In the genomic region with DNA sequence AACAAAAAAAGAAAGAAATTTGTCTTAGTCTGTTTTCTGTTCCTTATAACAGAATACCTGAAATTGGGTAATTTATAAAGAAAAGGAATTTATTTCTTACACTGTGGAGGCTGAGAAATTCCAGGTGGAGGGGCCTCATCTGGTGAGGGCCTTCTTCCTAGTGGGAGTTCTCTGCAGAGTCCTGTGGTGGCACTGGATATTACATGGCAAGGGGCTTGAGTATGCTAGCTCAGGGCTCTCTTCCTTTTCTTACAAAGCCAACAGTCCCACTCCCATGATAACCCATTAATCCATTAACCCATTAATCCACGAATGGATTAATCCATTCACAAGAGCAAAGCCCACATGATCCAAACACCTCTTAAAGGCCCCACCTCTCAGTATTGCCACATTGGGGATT, we compare ENCODE assay signal across 15 cellular contexts. TPM values are rescaled to one million over a fixed set of nuclear protein-coding genes. Genes with fewer than 3 reads are reported as not detected.
A peak's percentile ranks its signal among the peaks of the same experiment; 100 is the strongest.
DNase-seq lines count a peak whose midpoint lies in the region; ATAC-seq and TF ChIP-seq lines count a peak whose summit lies in the region.
"Had no signal": no experiment of that assay in that cellular context is flagged by ENCODE, and none has a peak within 500 bp of the region (broad histone marks: within the 10 kb centered on the region; RNA-seq: fewer than 3 reads in every experiment).

No MANE protein-coding gene starts in this region.

- peaks cover 66% of the 10 kb centered on the region for H3K4me1 Mint-ChIP-seq in activated CD4-positive, alpha-beta T cell treated with anti-CD3 and anti-CD28 coated beads, Interleukin-2, amount 10 ng/mL, durations not matched to agents 24 days and 14 days
- H3K4me1 Mint-ChIP-seq in activated CD8-positive, alpha-beta T cell treated with anti-CD3 and anti-CD28 coated beads, Interleukin-2, amount 10 ng/mL, durations not matched to agents 7 days and 5 days (ENCODE audit: low read depth) = peaks cover 67% of the 10 kb centered on the region
- H3K4me1 Mint-ChIP-seq in neural crest cell = peaks cover 10% of the 10 kb centered on the region

- H3K27ac ChIP-seq in HEK293 (ENCODE audit: extremely low read depth, low read depth, low read length) (no peak overlapping the region), sigmoid colon (no peak overlapping the region)
- H3K27ac ChIP-seq: adrenal gland, foreskin keratinocyte had no signal

- TF ChIP-seq EP300 in sigmoid colon (IDR thresholded peaks at IDR 0.05) = no peak

- ATAC-seq in activated CD8-positive, alpha-beta T cell treated with anti-CD3 and anti-CD28 coated beads, Interleukin-2, amount 10 ng/mL, durations not matched to agents 7 days and 5 days = no peak
- ATAC-seq in GM18868 (IDR thresholded peaks at IDR 0.05; ENCODE audit: unreplicated experiment) = no peak
- no peak for ATAC-seq in HG02798 (IDR thresholded peaks at IDR 0.05; ENCODE audit: poor library complexity, unreplicated experiment)
- ATAC-seq: foreskin keratinocyte had no signal

- H3K27me3 Mint-ChIP-seq in activated CD4-positive, alpha-beta T cell treated with anti-CD3 and anti-CD28 coated beads, Interleukin-2, amount 10 ng/mL, durations not matched to agents 24 days and 14 days = peaks cover 2% of the 10 kb centered on the region
- no peaks in the 10 kb centered on the region for H3K27me3 Mint-ChIP-seq in activated CD8-positive, alpha-beta T cell treated with anti-CD3 and anti-CD28 coated beads, Interleukin-2, amount 10 ng/mL, durations not matched to agents 7 days and 5 days (ENCODE audit: low read depth)
- H3K27me3 Mint-ChIP-seq in neural crest cell (ENCODE audit: low read depth) = peaks cover 34% of the 10 kb centered on the region

- TF ChIP-seq CTCF in HEK293 (tag by site-specific recombination; IDR thresholded peaks at IDR 0.05) (no peak), neural crest cell (conservative IDR thresholded peaks at IDR 0.05) (no peak), sigmoid colon (IDR thresholded peaks at IDR 0.05) (no peak)

- CTCF ChIA-PET in HEK293 (lab: Yijun Ruan, JAX) = no interaction called here
- CTCF ChIA-PET in activated CD8-positive, alpha-beta T cell treated with anti-CD3 and anti-CD28 coated beads, Interleukin-2, amount 10 ng/mL, durations not matched to agents 7 days and 5 days (lab: Charles Lee) = interaction anchor here (1.3 kb wide), 1 partner anchor 10 kb away, joined by 3 read pairs; no protein-coding TSS in a partner anchor

- TF ChIP-seq POLR2A in sigmoid colon (IDR thresholded peaks at IDR 0.05) = no peak

- DNase-seq in activated CD4-positive, alpha-beta T cell treated with anti-CD3 and anti-CD28 coated beads, Interleukin-2, amount 10 ng/mL, durations not matched to agents 24 days and 14 days = peak; percentile 61
- no peak for DNase-seq in activated CD4-positive, alpha-beta T cell treated with anti-CD3 and anti-CD28 coated beads for 4 hours
- no peak for DNase-seq in activated CD8-positive, alpha-beta T cell treated with anti-CD3 and anti-CD28 coated beads, Interleukin-2, amount 10 ng/mL, durations not matched to agents 7 days and 5 days
- DNase-seq in neural crest cell (ENCODE audit: low read depth, low spot score) = no peak
- no peak for DNase-seq in sigmoid colon
- DNase-seq: ACHN; activated CD8-positive, alpha-beta memory T cell treated with anti-CD3 and anti-CD28 coated beads, Interleukin-2, amount 50 U/mL, for 4 hours; adrenal gland; foreskin keratinocyte; mesenchymal stem cell; NCI-H1436 treated with DMSO at 0.1 percent for 48 hours had no signal

- WGBS in sigmoid colon, 2 donors = 75 to 88% methylated on average over 1 of the region's 1 CpG

- H3K4me3 Mint-ChIP-seq in activated CD4-positive, alpha-beta T cell treated with anti-CD3 and anti-CD28 coated beads, Interleukin-2, amount 10 ng/mL, durations not matched to agents 24 days and 14 days = peak overlapping the region; percentile 82
- H3K4me3 Mint-ChIP-seq in activated CD8-positive, alpha-beta T cell treated with anti-CD3 and anti-CD28 coated beads, Interleukin-2, amount 10 ng/mL, durations not matched to agents 7 days and 5 days = peak overlapping the region; percentile 57
- H3K4me3 Mint-ChIP-seq in neural crest cell = peak overlapping the region; percentile 81

- POLR2A ChIA-PET in HEK293 (lab: Yijun Ruan, JAX) = no interaction called here
- POLR2A ChIA-PET in activated CD8-positive, alpha-beta T cell treated with anti-CD3 and anti-CD28 coated beads, Interleukin-2, amount 10 ng/mL, durations not matched to agents 7 days and 5 days (lab: Charles Lee) = interaction anchor here (4.2 kb wide), 1 partner anchor 10 kb away, joined by 31 read pairs; no protein-coding TSS in a partner anchor

- no peaks in the 10 kb centered on the region for H3K9me3 Mint-ChIP-seq in activated CD4-positive, alpha-beta T cell treated with anti-CD3 and anti-CD28 coated beads, Interleukin-2, amount 10 ng/mL, durations not matched to agents 24 days and 14 days
- no peaks in the 10 kb centered on the region for H3K9me3 Mint-ChIP-seq in activated CD8-positive, alpha-beta T cell treated with anti-CD3 and anti-CD28 coated beads, Interleukin-2, amount 10 ng/mL, durations not matched to agents 7 days and 5 days (ENCODE audit: insufficient read depth)
- no peaks in the 10 kb centered on the region for H3K9me3 Mint-ChIP-seq in neural crest cell

- peaks cover 11% of the 10 kb centered on the region for H3K4me1 ChIP-seq in HEK293 (ENCODE audit: control insufficient read depth, insufficient read depth, low read length)
- H3K4me1 ChIP-seq in sigmoid colon = peaks cover 0 to 14% (median 7%) of the 10 kb centered on the region in 4 donors

- intact Hi-C loops in activated CD4-positive, alpha-beta T cell treated with anti-CD3 and anti-CD28 coated beads, Interleukin-2, amount 10 ng/mL, durations not matched to agents 24 days and 14 days (cut with micrococcal nuclease) = loop anchor here (5.0 kb wide), 1 partner anchor 559 kb away; no protein-coding TSS in a partner anchor
- intact Hi-C loops in sigmoid colon (cut with DNase I) = loop anchor here (10.0 kb wide), 1 partner anchor 683 kb away; the partner anchor contains the start of gene TBC1D5

- H3K27ac Mint-ChIP-seq in activated CD4-positive, alpha-beta T cell treated with anti-CD3 and anti-CD28 coated beads, Interleukin-2, amount 10 ng/mL, durations not matched to agents 24 days and 14 days = peak overlapping the region; percentile 79
- peak overlapping the region; percentile 54 for H3K27ac Mint-ChIP-seq in activated CD8-positive, alpha-beta T cell treated with anti-CD3 and anti-CD28 coated beads, Interleukin-2, amount 10 ng/mL, durations not matched to agents 7 days and 5 days
- H3K27ac Mint-ChIP-seq in neural crest cell (ENCODE audit: unreplicated experiment) = no peak overlapping the region

- H3K9me3 ChIP-seq in HEK293 (ENCODE audit: control insufficient read depth, insufficient read depth, low read depth, low read length) (no peaks in the 10 kb centered on the region), sigmoid colon (no peaks in the 10 kb centered on the region)
- H3K9me3 ChIP-seq: adrenal gland, tibial nerve had no signal

- H3K36me3 ChIP-seq in HEK293 (ENCODE audit: control insufficient read depth in 2 of 2, insufficient read depth in 1 of 2, low read length in 2 of 2) (no peaks in the 10 kb centered on the region), sigmoid colon (no peaks in the 10 kb centered on the region)
- H3K36me3 ChIP-seq: adrenal gland, tibial nerve had no signal

- no peaks in the 10 kb centered on the region for H3K27me3 ChIP-seq in sigmoid colon
- H3K27me3 ChIP-seq: foreskin keratinocyte, tibial nerve had no signal

- peaks cover 82% of the 10 kb centered on the region for H3K36me3 Mint-ChIP-seq in activated CD4-positive, alpha-beta T cell treated with anti-CD3 and anti-CD28 coated beads, Interleukin-2, amount 10 ng/mL, durations not matched to agents 24 days and 14 days (ENCODE audit: low read depth)
- H3K36me3 Mint-ChIP-seq in activated CD8-positive, alpha-beta T cell treated with anti-CD3 and anti-CD28 coated beads, Interleukin-2, amount 10 ng/mL, durations not matched to agents 7 days and 5 days (ENCODE audit: low read depth) = peaks cover 69% of the 10 kb centered on the region
- no peaks in the 10 kb centered on the region for H3K36me3 Mint-ChIP-seq in neural crest cell (ENCODE audit: low read depth)

- no peak overlapping the region for H3K4me3 ChIP-seq in HEK293 (ENCODE audit: low read depth, low read length)
- H3K4me3 ChIP-seq in sigmoid colon = no peak overlapping the region
- H3K4me3 ChIP-seq: adrenal gland, tibial nerve had no signal

TF ChIP-seq in HEK293, 187 proteins besides CTCF, POLR2A, EP300 and RAD21 (continues in another document):
- peak; percentile 78 for TF ChIP-seq ZNF10 (tag by site-specific recombination; IDR thresholded peaks at IDR 0.05)
- TF ChIP-seq, protein P1, sequence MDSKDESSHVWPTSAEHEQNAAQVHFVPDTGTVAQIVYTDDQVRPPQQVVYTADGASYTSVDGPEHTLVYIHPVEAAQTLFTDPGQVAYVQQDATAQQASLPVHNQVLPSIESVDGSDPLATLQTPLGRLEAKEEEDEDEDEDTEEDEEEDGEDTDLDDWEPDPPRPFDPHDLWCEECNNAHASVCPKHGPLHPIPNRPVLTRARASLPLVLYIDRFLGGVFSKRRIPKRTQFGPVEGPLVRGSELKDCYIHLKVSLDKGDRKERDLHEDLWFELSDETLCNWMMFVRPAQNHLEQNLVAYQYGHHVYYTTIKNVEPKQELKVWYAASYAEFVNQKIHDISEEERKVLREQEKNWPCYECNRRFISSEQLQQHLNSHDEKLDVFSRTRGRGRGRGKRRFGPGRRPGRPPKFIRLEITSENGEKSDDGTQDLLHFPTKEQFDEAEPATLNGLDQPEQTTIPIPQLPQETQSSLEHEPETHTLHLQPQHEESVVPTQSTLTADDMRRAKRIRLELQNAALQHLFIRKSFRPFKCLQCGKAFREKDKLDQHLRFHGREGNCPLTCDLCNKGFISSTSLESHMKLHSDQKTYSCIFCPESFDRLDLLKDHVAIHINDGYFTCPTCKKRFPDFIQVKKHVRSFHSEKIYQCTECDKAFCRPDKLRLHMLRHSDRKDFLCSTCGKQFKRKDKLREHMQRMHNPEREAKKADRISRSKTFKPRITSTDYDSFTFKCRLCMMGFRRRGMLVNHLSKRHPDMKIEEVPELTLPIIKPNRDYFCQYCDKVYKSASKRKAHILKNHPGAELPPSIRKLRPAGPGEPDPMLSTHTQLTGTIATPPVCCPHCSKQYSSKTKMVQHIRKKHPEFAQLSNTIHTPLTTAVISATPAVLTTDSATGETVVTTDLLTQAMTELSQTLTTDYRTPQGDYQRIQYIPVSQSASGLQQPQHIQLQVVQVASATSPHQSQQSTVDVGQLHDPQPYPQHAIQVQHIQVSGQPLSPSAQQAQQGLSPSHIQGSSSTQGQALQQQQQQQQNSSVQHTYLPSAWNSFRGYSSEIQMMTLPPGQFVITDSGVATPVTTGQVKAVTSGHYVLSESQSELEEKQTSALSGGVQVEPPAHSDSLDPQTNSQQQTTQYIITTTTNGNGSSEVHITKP (tag by site-specific recombination; IDR thresholded peaks at IDR 0.05) = peak; percentile 82

RNA-seq across cellular contexts. Expression of gene SATB1, which starts 2.9 kb away (rescaled TPM):
- 561 and 571 TPM in 2 replicates for total RNA-seq in activated CD4-positive, alpha-beta T cell treated with anti-CD3 and anti-CD28 coated beads, Interleukin-2, amount 10 ng/mL, durations not matched to agents 24 days and 14 days
- 100 to 1,000 TPM; 268 to 273 TPM for total RNA-seq in activated CD8-positive, alpha-beta T cell treated with anti-CD3 and anti-CD28 coated beads, Interleukin-2, amount 10 ng/mL, durations not matched to agents 7 days and 5 days
- total RNA-seq in neural crest cell (22.1 and 22.3 TPM in 2 replicates), sigmoid colon (100 to 1,000 TPM in 2 of 4 donors, 10 to 100 TPM in 2; 56.7 to 135 (median 93.4) TPM)
- 10 to 100 TPM in 1 of 3 donors, 1 to 10 TPM in 2; 5.5 to 24.1 (median 9.0) TPM for polyA plus RNA-seq in sigmoid colon
